8 cellular contexts compared by ENCODE assay signal in genomic region chr18:50297621-50298442, GRCh38. TPM values are rescaled to one million over a fixed set of nuclear protein-coding genes. Genes with fewer than 3 reads are reported as not detected.
DNase-seq lines count a peak whose midpoint lies in the region; ATAC-seq lines count a peak whose summit lies in the region.

No MANE protein-coding gene starts in this region.

- peak; percentile 49 for DNase-seq in activated T-cell treated with anti-CD3 and anti-CD28 coated beads for 1 hour (ENCODE audit: low read depth)
- no peak for DNase-seq in activated T-cell treated with anti-CD3 and anti-CD28 coated beads, Interleukin-2, amount 50 U/mL, for 1 hour
- peak; percentile 1 for DNase-seq in NCI-H226
- peak; percentile 84 for DNase-seq in activated CD8-positive, alpha-beta memory T cell treated with anti-CD3 and anti-CD28 coated beads for 24 hours
- DNase-seq in epidermal melanocyte (ENCODE audit: insufficient read length, low spot score): peak; percentile 82
- DNase-seq in mesenteric fat pad (ENCODE audit: low spot score): peak; percentile 91
- peak; percentile 54 to 63 for DNase-seq in stimulated activated CD8-positive, alpha-beta memory T cell treated with anti-CD3 and anti-CD28 coated beads, Interleukin-2, amount 100 ng/mL, for 48 hours (ENCODE audit: low read depth in 2 of 2)

- ATAC-seq in HG03025 (IDR thresholded peaks at IDR 0.05; ENCODE audit: low FRiP score, unreplicated experiment): peak; percentile 99

RNA-seq across cellular contexts. Expression of gene CXXC1, which starts 10.3 kb away (rescaled TPM):
- total RNA-seq in mesenteric fat pad: 42.5 TPM

RNA-seq across cellular contexts. Expression of gene MBD1, which starts 16.5 kb away (rescaled TPM):
- 55.2 TPM for total RNA-seq in mesenteric fat pad

RNA-seq across cellular contexts. Expression of gene CFAP53, which starts 31.5 kb away (rescaled TPM):
- 0.16 TPM for total RNA-seq in mesenteric fat pad
